10 cellular contexts compared by ENCODE assay signal in the genomic region with DNA sequence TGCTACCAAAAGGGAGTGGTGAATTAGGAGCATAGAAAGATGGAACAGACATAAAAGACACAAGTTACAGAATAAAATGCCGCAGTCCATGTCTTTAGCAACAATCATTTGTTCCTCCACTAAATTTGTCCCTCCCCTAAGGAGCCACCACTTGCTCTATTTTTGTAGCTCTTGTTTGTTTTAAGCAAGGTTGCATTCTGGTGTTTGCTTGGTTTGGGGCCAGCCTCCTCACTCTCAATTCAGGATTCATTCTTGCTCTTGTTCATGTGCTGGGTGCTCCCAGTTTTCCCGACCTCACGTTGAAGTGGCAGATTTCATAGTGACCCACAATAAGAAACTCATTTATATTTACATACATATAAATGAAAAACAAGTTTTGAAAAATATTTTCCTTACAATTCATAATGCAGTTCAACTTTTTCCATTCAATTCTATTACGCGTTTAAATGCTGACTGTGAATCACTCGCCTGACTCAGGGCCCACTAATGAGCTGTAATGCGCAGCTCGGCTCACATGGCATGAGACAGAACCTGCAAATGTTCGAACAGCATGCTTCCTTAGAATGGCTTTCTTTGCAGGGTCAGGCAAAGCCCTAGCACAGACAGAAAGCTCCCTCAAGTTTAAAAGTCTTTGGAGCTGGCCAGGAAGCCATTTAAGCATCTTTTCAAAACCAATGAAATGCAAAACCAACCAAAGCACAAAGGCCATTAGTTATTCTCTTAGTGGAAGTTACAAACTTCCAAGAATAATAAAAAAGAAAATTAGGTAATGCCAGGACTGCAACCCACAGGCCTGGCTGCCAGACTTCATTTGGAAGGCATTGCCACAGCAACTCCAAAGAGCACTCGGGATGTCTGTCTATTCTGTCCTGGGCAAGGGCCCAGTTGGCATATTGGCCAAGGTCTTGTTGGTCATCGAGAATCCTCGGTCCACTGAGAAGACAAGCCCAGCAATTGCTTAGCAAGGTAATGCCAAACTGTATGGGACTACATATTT. TPM values are rescaled to one million over a fixed set of nuclear protein-coding genes. Genes with fewer than 3 reads are reported as not detected.
A peak's percentile ranks its signal among the peaks of the same experiment; 100 is the strongest.
DNase-seq lines count a peak whose midpoint lies in the region; ATAC-seq and TF ChIP-seq lines count a peak whose summit lies in the region.
"Had no signal": no experiment of that assay in that cellular context is flagged by ENCODE, and none has a peak within 500 bp of the region (broad histone marks: within the 10 kb centered on the region; RNA-seq: fewer than 3 reads in every experiment).

No MANE protein-coding gene starts in this region.

- H3K4me3 Mint-ChIP-seq in H9 = no peak overlapping the region

- DNase-seq in H9 (peak; percentile 60), adrenal gland (peak in 5 of 7 donors; percentile 43 to 67 (median 46)), left cardiac atrium (peak; percentile 41), UCSD-AML1 (lab: John Stamatoyannopoulos, UW; ENCODE audit: unreplicated experiment) (no peak), middle frontal gyrus (ENCODE audit: extremely low spot score, low spot score) (no peak)
- DNase-seq: SJCRH30 had no signal

- no peak overlapping the region for H2BK5ac ChIP-seq in H9 (ENCODE audit: insufficient read length, low read length)

- H3K9ac ChIP-seq in H9 (ENCODE audit: extremely low read depth, insufficient read length, low read length) = no peak overlapping the region
- no peak overlapping the region for H3K9ac ChIP-seq in skeletal muscle tissue (ENCODE audit: low read depth in 1 of 3, low read length in 3 of 3)

- no peak overlapping the region for H3K4me3 ChIP-seq in adrenal gland
- H3K4me3 ChIP-seq in skeletal muscle tissue (ENCODE audit: low read length in 3 of 3) = no peak overlapping the region
- H3K4me3 ChIP-seq: cardiac muscle cell, SJCRH30 had no signal

- H4K91ac ChIP-seq in H9 (ENCODE audit: insufficient read length, low read depth, low read length) = no peak overlapping the region

- H3K9me3 ChIP-seq in H9 (ENCODE audit: control insufficient read depth, low read depth, low read length) (no peaks in the 10 kb centered on the region), adrenal gland (replicated peaks in 1 of 3) (no peaks in the 10 kb centered on the region), skeletal muscle tissue (ENCODE audit: control insufficient read depth in 3 of 3, low read length in 3 of 3) (no peaks in the 10 kb centered on the region)
- H3K9me3 ChIP-seq: SJCRH30 had no signal

- H3K23me2 ChIP-seq in H9 (ENCODE audit: insufficient read length, low read depth, low read length, poor library complexity, severe bottlenecking) = no peaks in the 10 kb centered on the region

- no peak overlapping the region for H3K18ac ChIP-seq in H9 (ENCODE audit: insufficient read length, low read depth, low read length)

- no peak for TF ChIP-seq POLR2A in adrenal gland (IDR thresholded peaks at IDR 0.05)

- H2BK20ac ChIP-seq in H9 (ENCODE audit: low read depth, low read length, poor library complexity, severe bottlenecking) = no peak overlapping the region

- no peak overlapping the region for H3K4ac ChIP-seq in H9 (ENCODE audit: low read depth, low read length)

- peak; percentile 81 to 84 for ATAC-seq in left cardiac atrium
- no peak for ATAC-seq in GM18861 (IDR thresholded peaks at IDR 0.05; ENCODE audit: unreplicated experiment)
- ATAC-seq in HG03280 (IDR thresholded peaks at IDR 0.05; ENCODE audit: unreplicated experiment) = no peak

- peaks cover 42 to 45% of the 10 kb centered on the region in 2 experiments for H3K4me1 Mint-ChIP-seq in H9

- TF ChIP-seq CTCF in H9 (conservative IDR thresholded peaks at IDR 0.05) = no peak
- TF ChIP-seq CTCF in adrenal gland (IDR thresholded peaks at IDR 0.05) = no peak

- intact Hi-C loops in adrenal gland (cut with DNase I) (no loop called here), left cardiac atrium (cut with DNase I) (no loop called here)

- H3K27me3 ChIP-seq in H9 (ENCODE audit: insufficient read depth, low read length) (no peaks in the 10 kb centered on the region), adrenal gland (no peaks in the 10 kb centered on the region), skeletal muscle tissue (ENCODE audit: control insufficient read depth in 3 of 3, insufficient read depth in 3 of 3, low read length in 3 of 3) (no peaks in the 10 kb centered on the region)
- H3K27me3 ChIP-seq: cardiac muscle cell, SJCRH30 had no signal

- no CpG with 5 or more reads among the region's 12 CpGs for WGBS in H9 (ENCODE audit: extremely low coverage, insufficient read length, low lambda C conversion rate)
- 66 to 71% (median 68%) methylated on average over 12 of the region's 12 CpGs for WGBS in adrenal gland, 4 donors

- H3K9me3 Mint-ChIP-seq in H9 = no peaks in the 10 kb centered on the region

- peaks cover 7% of the 10 kb centered on the region; the same call in 1 of the 2 replicates for H3K4me1 ChIP-seq in H9 (ENCODE audit: insufficient read depth, low read length)
- no peaks in the 10 kb centered on the region for H3K4me1 ChIP-seq in adrenal gland (replicated peaks in 1 of 2)
- peaks cover 6 to 21% (median 12%) of the 10 kb centered on the region in 3 donors for H3K4me1 ChIP-seq in skeletal muscle tissue (ENCODE audit: control insufficient read depth in 3 of 3, insufficient read depth in 3 of 3, low read length in 3 of 3)
- H3K4me1 ChIP-seq: SJCRH30 had no signal

- H3K36me3 ChIP-seq in adrenal gland (replicated peaks in 1 of 2) (no peaks in the 10 kb centered on the region), skeletal muscle tissue (ENCODE audit: control insufficient read depth in 3 of 3, insufficient read depth in 3 of 3, low read length in 3 of 3) (no peaks in the 10 kb centered on the region)
- H3K36me3 ChIP-seq: cardiac muscle cell, SJCRH30 had no signal

- H3K27ac ChIP-seq in H9 (ENCODE audit: insufficient read length, low read depth, low read length) (no peak overlapping the region), adrenal gland (peak overlapping the region in 1 of 5 donors; percentile 30), skeletal muscle tissue (ENCODE audit: low read depth, low read length) (peak overlapping the region; percentile 23)
- H3K27ac ChIP-seq: cardiac muscle cell, SJCRH30 had no signal

- no peak overlapping the region for H2BK12ac ChIP-seq in H9 (ENCODE audit: insufficient read length, low read depth, low read length)

- no peak overlapping the region for H3K14ac ChIP-seq in H9 (ENCODE audit: insufficient read depth, low read length)

- no peak overlapping the region for H3K56ac ChIP-seq in H9 (ENCODE audit: insufficient read length, low read depth, low read length)

- H3K79me1 ChIP-seq in H9 (ENCODE audit: insufficient read depth, low read depth, low read length, poor library complexity, severe bottlenecking) = no peaks in the 10 kb centered on the region

- H2BK120ac ChIP-seq in H9 (ENCODE audit: low read depth, low read length, poor library complexity, severe bottlenecking) = no peak overlapping the region

- H3K27ac Mint-ChIP-seq in H9 = peak overlapping the region; percentile 8 to 73 (median 33); a peak in 3 of 7 replicates

- H2AK5ac ChIP-seq in H9 (ENCODE audit: insufficient read length, low read length) = no peak overlapping the region

- no peak overlapping the region for H4K8ac ChIP-seq in H9 (replicated peaks; ENCODE audit: insufficient read length, low read depth, low read length)

- no peak overlapping the region for H3K23ac ChIP-seq in H9 (ENCODE audit: insufficient read length, low read depth, low read length)

- no peak overlapping the region for H3T11ph ChIP-seq in H9 (ENCODE audit: low read length)

- H3K27me3 Mint-ChIP-seq in H9 (ENCODE audit: low read depth) = no peaks in the 10 kb centered on the region; the same call in 1 of the 2 replicates

- H4K20me1 ChIP-seq in H9 (ENCODE audit: control insufficient read depth, insufficient read depth, insufficient read length) = no peaks in the 10 kb centered on the region

- H4K5ac ChIP-seq in H9 (ENCODE audit: insufficient read length, low read depth, low read length) = no peak overlapping the region

- no peak overlapping the region for H2AFZ ChIP-seq in H9 (ENCODE audit: low read length)

- no peaks in the 10 kb centered on the region for H3K79me2 ChIP-seq in H9 (ENCODE audit: insufficient read depth, low read length)

- H3K4me2 ChIP-seq in H9 (ENCODE audit: insufficient read depth, insufficient read length, low read length) = peak overlapping the region; percentile 11

- H3K36me3 Mint-ChIP-seq in H9 (ENCODE audit: insufficient read depth in 1 of 3, low read depth in 3 of 3) = no peaks in the 10 kb centered on the region

- no peak overlapping the region for H2BK15ac ChIP-seq in H9 (ENCODE audit: low read depth, low read length)

RNA-seq across cellular contexts. Expression of gene RETREG1, which starts 41.7 kb away (rescaled TPM):
- total RNA-seq in H9 (2021) (3.3 and 3.4 TPM in 2 replicates), adrenal gland (1 to 10 TPM in 4 of 8 donors, under 1 TPM in 4; 0.06 to 4.0 (median 1.0) TPM), left cardiac atrium (100 to 1,000 TPM; 114 to 145 TPM), skeletal muscle tissue (61.1 TPM)
- 1 to 10 TPM; 3.8 to 5.9 (median 4.4) TPM for polyA plus RNA-seq in adrenal gland

Comparison
In these comparisons a context has a peak if more than half of its experiments do, and no peak if none do; other contexts are left out.
1. DNase-seq: peak in H9 (single experiment), adrenal gland (5 of 7) and left cardiac atrium (single experiment); none in UCSD-AML1 (single experiment) and middle frontal gyrus (single experiment).
2. ATAC-seq: peak in left cardiac atrium (2 of 2); none in GM18861 (single experiment) and HG03280 (single experiment).
3. RNA of gene RETREG1, which starts 41.7 kb away (total RNA-seq): 114 to 145 TPM in left cardiac atrium and 61.1 TPM in skeletal muscle tissue (single experiment); 3.3 to 3.4 TPM in H9 and 0.06 to 4.0 TPM in adrenal gland; every median in the first group is over 10 times any median in the second.